26 cellular contexts compared by ENCODE assay signal in genomic region chr13:110495881-110496280, GRCh38.
"Had no signal": no experiment of that assay in that cellular context is flagged by ENCODE, and none has a peak within 500 bp of the region (broad histone marks: within the 10 kb centered on the region; RNA-seq: fewer than 3 reads in every experiment).

No MANE protein-coding gene starts in this region.

- H3K27ac ChIP-seq: colonic mucosa, epithelial cell of prostate, esophagus squamous epithelium, hepatocyte, left lung, lower lobe of right lung had no signal

- H3K79me2 ChIP-seq: hepatocyte had no signal

- H3K4me3 Mint-ChIP-seq: dendritic cell treated with granulocyte-macrophage colony-stimulating factor and Interleukin-4, amounts not matched to agents 40 ng/mL and 50 ng/mL, for 4 days; effector memory CD8-positive, alpha-beta T cell; endodermal cell; immature natural killer cell; mesothelial cell of epicardium had no signal

- H3K27ac Mint-ChIP-seq: dendritic cell treated with granulocyte-macrophage colony-stimulating factor and Interleukin-4, amounts not matched to agents 40 ng/mL and 50 ng/mL, for 4 days; effector memory CD8-positive, alpha-beta T cell; endodermal cell; mesothelial cell of epicardium had no signal

- H3K4me2 ChIP-seq: hepatocyte had no signal

- H3K4me1 Mint-ChIP-seq: endodermal cell, immature natural killer cell, mesothelial cell of epicardium had no signal

- H3K9me3 Mint-ChIP-seq: effector memory CD8-positive, alpha-beta T cell; immature natural killer cell had no signal

- H3K36me3 ChIP-seq: colonic mucosa had no signal

- H2AFZ ChIP-seq: hepatocyte had no signal

- FAIRE-seq: endometrium had no signal

- H3K9me3 ChIP-seq: colonic mucosa, esophagus squamous epithelium, gastrocnemius medialis, heart left ventricle, left lung, lower lobe of right lung, mucosa of descending colon had no signal

- H3K4me1 ChIP-seq: colonic mucosa, esophagus squamous epithelium, heart left ventricle, left lung, lower lobe of right lung had no signal

- H3K4me3 ChIP-seq: colonic mucosa, esophagus squamous epithelium, gastrocnemius medialis, heart left ventricle, hepatocyte, left lung, lower lobe of right lung, mucosa of descending colon had no signal

- DNase-seq: colonic mucosa; cortex of kidney; effector CD8-positive, alpha-beta T cell; effector memory CD8-positive, alpha-beta T cell; endodermal cell; erythroblast; esophagus squamous epithelium; foreskin fibroblast; foreskin melanocyte; gastrocnemius medialis; hypothalamus; immature natural killer cell; islet precursor cell; left cardiac atrium; left lung; left ventricle myocardium superior; lower lobe of right lung; mesenchymal stem cell; mucosa of descending colon had no signal

- H3K36me3 Mint-ChIP-seq: immature natural killer cell had no signal

- H3K27me3 ChIP-seq: colonic mucosa, esophagus squamous epithelium, gastrocnemius medialis, heart left ventricle, hepatocyte, left lung had no signal

- ATAC-seq: effector memory CD8-positive, alpha-beta T cell; esophagus mucosa; gastrocnemius medialis; heart left ventricle; left cardiac atrium; left lung; left ventricle myocardium superior; lower lobe of right lung; mucosa of descending colon had no signal
